8 cellular contexts compared by ENCODE assay signal in genomic region chr13:34942732-34943674, GRCh38. TPM values are rescaled to one million over a fixed set of nuclear protein-coding genes. Genes with fewer than 3 reads are reported as not detected.
A peak's percentile ranks its signal among the peaks of the same experiment; 100 is the strongest.
DNase-seq lines count a peak whose midpoint lies in the region; ATAC-seq and TF ChIP-seq lines count a peak whose summit lies in the region.

No MANE protein-coding gene starts in this region.

- H3K4me3 Mint-ChIP-seq in CD4-positive, alpha-beta T cell: peak overlapping the region; percentile 95
- H3K4me3 Mint-ChIP-seq in IgD-negative memory B cell (peak overlapping the region; percentile 76 to 97 (median 95)), natural killer cell (peak overlapping the region; percentile 65)

- peak in 1 of 10 experiments; percentile 0 for DNase-seq in CD4-positive, alpha-beta T cell
- peak; percentile 4 for DNase-seq in activated CD4-positive, alpha-beta T cell treated with anti-CD3 and anti-CD28 coated beads, Interleukin-2, amount 50 U/mL, for 48 hours
- no peak for DNase-seq in fibroblast of mammary gland (ENCODE audit: low read depth)
- DNase-seq in natural killer cell: no peak
- DNase-seq in HPDE6-E6E7 (ENCODE audit: extremely low spot score): no peak
- no peak for DNase-seq in OCI-M1 (lab: John Stamatoyannopoulos, UW)

- CTCF ChIA-PET in CD4-positive, alpha-beta T cell (lab: Charles Lee): no interaction called here

- H3K36me3 Mint-ChIP-seq in CD4-positive, alpha-beta T cell (ENCODE audit: low read depth): no peaks in the 10 kb centered on the region
- peaks cover 3% of the 10 kb centered on the region for H3K36me3 Mint-ChIP-seq in IgD-negative memory B cell
- no peaks in the 10 kb centered on the region for H3K36me3 Mint-ChIP-seq in natural killer cell

- peak overlapping the region; percentile 9 for H3K27ac Mint-ChIP-seq in CD4-positive, alpha-beta T cell
- peak overlapping the region; percentile 2 to 84 (median 48) for H3K27ac Mint-ChIP-seq in IgD-negative memory B cell
- H3K27ac Mint-ChIP-seq in natural killer cell: no peak overlapping the region

- no peak for TF ChIP-seq CTCF in CD4-positive, alpha-beta T cell (IDR thresholded peaks at IDR 0.05)
- no peak for TF ChIP-seq CTCF in fibroblast of mammary gland (conservative IDR thresholded peaks at IDR 0.05; ENCODE audit: control insufficient read depth, insufficient read depth, low read depth, low read length)
- no peak for TF ChIP-seq CTCF in natural killer cell (IDR thresholded peaks at IDR 0.05)

- peaks cover 37% of the 10 kb centered on the region for H3K4me1 Mint-ChIP-seq in CD4-positive, alpha-beta T cell (ENCODE audit: low read depth)
- H3K4me1 Mint-ChIP-seq in IgD-negative memory B cell (peaks cover 12 to 22% (median 14%) of the 10 kb centered on the region in 3 donors), natural killer cell (peaks cover 9 to 13% of the 10 kb centered on the region in 2 donors)

- H3K9me3 ChIP-seq in CD4-positive, alpha-beta T cell (ENCODE audit: control insufficient read depth, low read length): no peaks in the 10 kb centered on the region

- peaks cover 47% of the 10 kb centered on the region for H3K27me3 Mint-ChIP-seq in CD4-positive, alpha-beta T cell
- H3K27me3 Mint-ChIP-seq in IgD-negative memory B cell (peaks cover 11% of the 10 kb centered on the region), natural killer cell (ENCODE audit: low read depth in 2 of 2) (peaks cover 18 to 20% of the 10 kb centered on the region in 2 donors)

- H3K4me3 ChIP-seq in fibroblast of mammary gland (ENCODE audit: control insufficient read depth, low read depth, low read length): peak overlapping the region; percentile 66

- no peaks in the 10 kb centered on the region for H3K9me3 Mint-ChIP-seq in CD4-positive, alpha-beta T cell
- H3K9me3 Mint-ChIP-seq in IgD-negative memory B cell (no peaks in the 10 kb centered on the region), natural killer cell (no peaks in the 10 kb centered on the region)

- H3K27me3 ChIP-seq in CD4-positive, alpha-beta T cell (ENCODE audit: control insufficient read depth, insufficient read depth, low read length): peaks cover 28% of the 10 kb centered on the region

- POLR2A ChIA-PET in CD4-positive, alpha-beta T cell (lab: Charles Lee): no interaction called here

- ATAC-seq in CD4-positive, alpha-beta T cell (ENCODE audit: poor library complexity): peak; percentile 12
- ATAC-seq in GM19397 (IDR thresholded peaks at IDR 0.05; ENCODE audit: unreplicated experiment) (peak; percentile 14), natural killer cell (peak in 1 of 3 donors; percentile 13)

- intact Hi-C loops in CD4-positive, alpha-beta T cell (cut with DNase I, micrococcal nuclease): loop anchor here in 1 of 2 experiments (10.0 kb wide), 1 partner anchor 1398 kb away; no protein-coding TSS in a partner anchor
- intact Hi-C loops in natural killer cell (cut with micrococcal nuclease): no loop called here

- no peak overlapping the region for H3K27ac ChIP-seq in CD4-positive, alpha-beta T cell (ENCODE audit: low read depth, low read length)

RNA-seq across cellular contexts. Expression of gene NBEA, which starts 0.9 kb away (rescaled TPM):
- 1 to 10 TPM; 3.5 to 3.8 TPM for total RNA-seq in CD4-positive, alpha-beta T cell
- 0.61 TPM for polyA plus RNA-seq in IgD-negative memory B cell
- total RNA-seq in natural killer cell: under 1 TPM; 0.27 to 0.66 (median 0.33) TPM

Comparison
In these comparisons a context has a peak if more than half of its experiments do, and no peak if none do; other contexts are left out.
1. DNase-seq: peak in activated CD4-positive, alpha-beta T cell treated with anti-CD3 and anti-CD28 coated beads, Interleukin-2, amount 50 U/mL, for 48 hours (2 of 2); none in fibroblast of mammary gland (single experiment), natural killer cell (single experiment), HPDE6-E6E7 (single experiment) and OCI-M1 (single experiment).
2. H3K27ac Mint-ChIP-seq: peak in CD4-positive, alpha-beta T cell (single experiment) and IgD-negative memory B cell (3 of 3); none in natural killer cell (0 of 2).
3. Peak in every context shown above with its lines, with median percentiles within 50 percentile points of each other: H3K4me3 Mint-ChIP-seq.